25 cellular contexts compared by ENCODE assay signal in the genomic region with DNA sequence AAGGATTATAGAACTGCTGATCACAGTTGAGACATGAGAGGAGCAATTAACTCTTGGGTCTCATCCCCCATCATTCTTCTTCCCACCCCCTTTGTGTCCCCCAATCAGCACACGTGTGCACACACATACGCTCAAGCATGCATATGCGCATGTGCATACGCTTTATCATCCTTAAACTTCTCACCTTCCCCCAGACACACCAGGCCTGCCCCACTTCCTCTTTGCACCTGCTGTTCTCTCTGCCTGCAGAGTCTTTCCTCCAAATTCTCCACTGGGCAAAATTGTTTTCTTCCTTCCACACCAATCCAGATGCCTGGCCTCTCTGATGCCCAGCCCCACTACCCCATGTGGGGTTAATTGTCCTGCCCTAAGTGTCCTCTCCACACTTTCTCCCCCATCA.
"Had no signal": no experiment of that assay in that cellular context is flagged by ENCODE, and none has a peak within 500 bp of the region (broad histone marks: within the 10 kb centered on the region; RNA-seq: fewer than 3 reads in every experiment).

No MANE protein-coding gene starts in this region.

- H3K4me3 ChIP-seq: left ventricle myocardium inferior, lung, ovary, right atrium auricular region, right lobe of liver, skin epidermis, testis, thyroid gland, uterus had no signal

- H3K9me3 Mint-ChIP-seq: mesothelial cell of epicardium; naive B cell; natural killer cell; nephron progenitor cell; stimulated activated effector memory CD8-positive, alpha-beta T cell treated with anti-CD3 and anti-CD28 coated beads, Interleukin-12 subunit alpha, Interleukin-12 subunit beta, amount 100 ng/mL, for 72 hours; stimulated activated naive CD8-positive, alpha-beta T cell treated with anti-CD3 and anti-CD28 coated beads, Interleukin-15, amount 100 ng/mL, for 72 hours had no signal

- H3K36me3 Mint-ChIP-seq: mesothelial cell of epicardium; naive B cell; natural killer cell; stimulated activated effector memory CD8-positive, alpha-beta T cell treated with anti-CD3 and anti-CD28 coated beads, Interleukin-12 subunit alpha, Interleukin-12 subunit beta, amount 100 ng/mL, for 72 hours had no signal

- H3K4me3 Mint-ChIP-seq: mesothelial cell of epicardium; natural killer cell; nephron progenitor cell; stimulated activated effector memory CD8-positive, alpha-beta T cell treated with anti-CD3 and anti-CD28 coated beads, Interleukin-12 subunit alpha, Interleukin-12 subunit beta, amount 100 ng/mL, for 72 hours; stimulated activated naive CD8-positive, alpha-beta T cell treated with anti-CD3 and anti-CD28 coated beads, Interleukin-15, amount 100 ng/mL, for 72 hours had no signal

- ATAC-seq: natural killer cell; right lobe of liver; stimulated activated effector memory CD8-positive, alpha-beta T cell treated with anti-CD3 and anti-CD28 coated beads, Interleukin-12 subunit alpha, Interleukin-12 subunit beta, amount 100 ng/mL, for 72 hours; stimulated activated naive CD8-positive, alpha-beta T cell treated with anti-CD3 and anti-CD28 coated beads, Interleukin-15, amount 100 ng/mL, for 72 hours had no signal

- H3K4me1 ChIP-seq: left ventricle myocardium inferior, right atrium auricular region, right lobe of liver, testis, thyroid gland, uterus had no signal

- H3K36me3 ChIP-seq: left ventricle myocardium inferior, ovary, right atrium auricular region, right lobe of liver, thyroid gland, uterus had no signal

- H3K27me3 ChIP-seq: ovary, right atrium auricular region, right lobe of liver, testis, thyroid gland, uterus had no signal

- H3K27ac Mint-ChIP-seq: mesothelial cell of epicardium; naive B cell; natural killer cell; nephron progenitor cell; progenitor cell of endocrine pancreas; stimulated activated effector memory CD8-positive, alpha-beta T cell treated with anti-CD3 and anti-CD28 coated beads, Interleukin-12 subunit alpha, Interleukin-12 subunit beta, amount 100 ng/mL, for 72 hours; stimulated activated naive CD8-positive, alpha-beta T cell treated with anti-CD3 and anti-CD28 coated beads, Interleukin-15, amount 100 ng/mL, for 72 hours had no signal

- H3K9me3 ChIP-seq: left ventricle myocardium inferior, ovary, right atrium auricular region, right lobe of liver, testis, thyroid gland, uterus had no signal

- H3K4me1 Mint-ChIP-seq: mesothelial cell of epicardium; natural killer cell; stimulated activated effector memory CD8-positive, alpha-beta T cell treated with anti-CD3 and anti-CD28 coated beads, Interleukin-12 subunit alpha, Interleukin-12 subunit beta, amount 100 ng/mL, for 72 hours; stimulated activated naive CD8-positive, alpha-beta T cell treated with anti-CD3 and anti-CD28 coated beads, Interleukin-15, amount 100 ng/mL, for 72 hours had no signal

- DNase-seq: islet precursor cell; left ventricle myocardium inferior; mesendoderm; naive B cell; natural killer cell; nephron progenitor cell; ovary; right lobe of liver; stimulated activated CD4-positive, alpha-beta T cell treated with anti-CD3 and anti-CD28 coated beads, Interleukin-12 subunit alpha, Interleukin-12 subunit beta, amount 100 ng/mL, for 4 hours; stimulated activated CD4-positive, alpha-beta T cell treated with anti-CD3 and anti-CD28 coated beads, Interleukin-15, amount 100 ng/mL, for 24 hours; stimulated activated CD4-positive, alpha-beta T cell treated with anti-CD3 and anti-CD28 coated beads, Interleukin-2, amount 100 ng/mL, for 24 hours; stimulated activated CD4-positive, alpha-beta T cell treated with anti-CD3 and anti-CD28 coated beads, Interleukin-4, amount 100 ng/mL, for 24 hours; stimulated activated naive CD4-positive, alpha-beta T cell treated with Interleukin-2 at 50 U/mL for 16 hours; stimulated activated naive CD8-positive, alpha-beta T cell treated with anti-CD3 and anti-CD28 coated beads, Interleukin-15, amount 100 ng/mL, for 72 hours; substantia nigra; testis; thyroid gland; trophoblast cell; uterus had no signal

- H3K27ac ChIP-seq: left ventricle myocardium inferior, ovary, right atrium auricular region, right lobe of liver, skin epidermis, testis, thyroid gland, uterus had no signal
